ENCODE assay signal across 1 cellular context in genomic region chr11:75582461-75582934, GRCh38.
TF ChIP-seq lines count a peak whose summit lies in the region.

No MANE protein-coding gene starts in this region.

TF ChIP-seq in K562, 482 proteins besides CTCF, POLR2A, EP300 and RAD21:
- TF ChIP-seq ZNF518B (CRISPR knock-in tag; IDR thresholded peaks at IDR 0.05) = no peak
- no peak for TF ChIP-seq FOXA1 (IDR thresholded peaks at IDR 0.05; ENCODE audit: borderline replicate concordance)
- TF ChIP-seq CHCHD3 (CRISPR knock-in tag; IDR thresholded peaks at IDR 0.05) = no peak
- TF ChIP-seq KDM2B (CRISPR knock-in tag; IDR thresholded peaks at IDR 0.05) = no peak
- TF ChIP-seq HSF4 (CRISPR knock-in tag; IDR thresholded peaks at IDR 0.05; ENCODE audit: borderline replicate concordance) = no peak
- TF ChIP-seq KLF16 (IDR thresholded peaks at IDR 0.05) = no peak
- no peak for TF ChIP-seq ZNF3 (CRISPR knock-in tag; IDR thresholded peaks at IDR 0.05)
- TF ChIP-seq ATF2 (CRISPR knock-in tag; IDR thresholded peaks at IDR 0.05) = no peak
- no peak for TF ChIP-seq ZNF140 (CRISPR knock-in tag; IDR thresholded peaks at IDR 0.05)
- TF ChIP-seq ZMIZ1 (IDR thresholded peaks at IDR 0.05; ENCODE audit: low read depth in 2 of 2, low read length in 2 of 2) = no peak
- TF ChIP-seq NFIX (CRISPR knock-in tag; IDR thresholded peaks at IDR 0.05; ENCODE audit: low read depth) = no peak
- no peak for TF ChIP-seq ZNF143 (CRISPR knock-in tag; IDR thresholded peaks at IDR 0.05)
- TF ChIP-seq ZNF639 (CRISPR knock-in tag; conservative IDR thresholded peaks at IDR 0.05 in 1 of 2, IDR thresholded peaks at IDR 0.05 in 1 of 2) = no peak
- no peak for TF ChIP-seq ZNF184 (CRISPR knock-in tag; IDR thresholded peaks at IDR 0.05)
- TF ChIP-seq HOXB6 (CRISPR knock-in tag; IDR thresholded peaks at IDR 0.05; ENCODE audit: borderline replicate concordance) = no peak
